ENCODE assay signal across 1 cellular context in the genomic region with DNA sequence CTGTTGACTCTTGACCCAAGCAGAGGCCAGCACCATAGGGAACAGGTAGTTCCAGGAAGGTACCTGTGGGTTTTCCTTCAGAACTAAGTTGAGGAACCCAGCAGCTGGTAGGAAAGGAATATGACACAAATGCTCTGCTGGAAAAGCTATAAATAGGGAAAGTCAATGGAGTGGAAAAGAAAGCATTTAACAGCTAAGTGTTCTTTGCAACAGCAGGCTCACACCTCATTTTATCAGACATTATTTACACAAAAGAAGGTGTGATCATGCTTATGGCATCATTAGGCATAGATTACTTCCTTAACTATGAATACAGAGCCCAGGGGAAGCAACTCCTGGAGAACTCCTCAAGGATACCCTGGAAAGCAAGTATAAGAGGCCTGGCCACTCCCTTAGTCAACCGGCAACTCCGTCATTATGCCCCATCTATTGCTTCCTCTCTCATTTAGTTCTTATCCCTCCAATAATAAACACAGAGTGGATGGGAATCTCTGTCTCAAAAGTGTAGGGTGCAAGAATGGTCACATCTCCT.
A peak's percentile ranks its signal among the peaks of the same experiment; 100 is the strongest.
TF ChIP-seq lines count a peak whose summit lies in the region.

No MANE protein-coding gene starts in this region.

TF ChIP-seq in HEK293, 187 proteins besides CTCF, POLR2A, EP300 and RAD21 (continued from another document):
- TF ChIP-seq, protein P1, sequence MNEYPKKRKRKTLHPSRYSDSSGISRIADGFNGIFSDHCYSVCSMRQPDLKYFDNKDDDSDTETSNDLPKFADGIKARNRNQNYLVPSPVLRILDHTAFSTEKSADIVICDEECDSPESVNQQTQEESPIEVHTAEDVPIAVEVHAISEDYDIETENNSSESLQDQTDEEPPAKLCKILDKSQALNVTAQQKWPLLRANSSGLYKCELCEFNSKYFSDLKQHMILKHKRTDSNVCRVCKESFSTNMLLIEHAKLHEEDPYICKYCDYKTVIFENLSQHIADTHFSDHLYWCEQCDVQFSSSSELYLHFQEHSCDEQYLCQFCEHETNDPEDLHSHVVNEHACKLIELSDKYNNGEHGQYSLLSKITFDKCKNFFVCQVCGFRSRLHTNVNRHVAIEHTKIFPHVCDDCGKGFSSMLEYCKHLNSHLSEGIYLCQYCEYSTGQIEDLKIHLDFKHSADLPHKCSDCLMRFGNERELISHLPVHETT (tag by site-specific recombination; IDR thresholded peaks at IDR 0.05): no peak
- TF ChIP-seq ZNF350 (tag by site-specific recombination; IDR thresholded peaks at IDR 0.05) (no peak), ZNF658 (tag by site-specific recombination; IDR thresholded peaks at IDR 0.05) (no peak), ZBTB20 (tag by site-specific recombination; IDR thresholded peaks at IDR 0.05) (peak; percentile 49), KLF10 (tag by site-specific recombination; IDR thresholded peaks at IDR 0.05) (0 out of 2 replicates have a peak, but pooled peaks have one; percentile 24), ZNF175 (tag by site-specific recombination; IDR thresholded peaks at IDR 0.05) (no peak), ZNF843 (tag by site-specific recombination; IDR thresholded peaks at IDR 0.05) (0 out of 2 replicates have a peak, but pooled peaks have one; percentile 40), ZNF311 (tag by site-specific recombination; IDR thresholded peaks at IDR 0.05; ENCODE audit: borderline replicate concordance) (no peak), BCL11B (tag by site-specific recombination; IDR thresholded peaks at IDR 0.05; ENCODE audit: low read depth) (no peak), ZNF629 (tag by site-specific recombination; IDR thresholded peaks at IDR 0.05) (peak; percentile 52; the same call in 1 of the 2 replicates), ZNF585B (tag by site-specific recombination; IDR thresholded peaks at IDR 0.05) (no peak), ZNF548 (tag by site-specific recombination; IDR thresholded peaks at IDR 0.05) (no peak), ZIC2 (tag by site-specific recombination; IDR thresholded peaks at IDR 0.05) (0 out of 2 replicates have a peak, but pooled peaks have one; percentile 28), ZNF114 (tag by site-specific recombination; IDR thresholded peaks at IDR 0.05) (no peak), ZNF274 (IDR thresholded peaks at IDR 0.05; ENCODE audit: low read length) (no peak), ZNF274 (tag by site-specific recombination; IDR thresholded peaks at IDR 0.05; ENCODE audit: borderline replicate concordance) (no peak), ZNF747 (tag by site-specific recombination; IDR thresholded peaks at IDR 0.05) (no peak), ZNF302 (tag by site-specific recombination; IDR thresholded peaks at IDR 0.05; ENCODE audit: low read depth) (no peak), ZSCAN23 (tag by site-specific recombination; IDR thresholded peaks at IDR 0.05) (no peak), ZNF777 (tag by site-specific recombination; IDR thresholded peaks at IDR 0.05; ENCODE audit: borderline replicate concordance) (no peak), ZNF416 (tag by site-specific recombination; IDR thresholded peaks at IDR 0.05) (no peak), ZNF768 (tag by site-specific recombination; IDR thresholded peaks at IDR 0.05) (no peak), OSR2 (tag by site-specific recombination; IDR thresholded peaks at IDR 0.05) (peak; percentile 77)
- TF ChIP-seq, protein P2, sequence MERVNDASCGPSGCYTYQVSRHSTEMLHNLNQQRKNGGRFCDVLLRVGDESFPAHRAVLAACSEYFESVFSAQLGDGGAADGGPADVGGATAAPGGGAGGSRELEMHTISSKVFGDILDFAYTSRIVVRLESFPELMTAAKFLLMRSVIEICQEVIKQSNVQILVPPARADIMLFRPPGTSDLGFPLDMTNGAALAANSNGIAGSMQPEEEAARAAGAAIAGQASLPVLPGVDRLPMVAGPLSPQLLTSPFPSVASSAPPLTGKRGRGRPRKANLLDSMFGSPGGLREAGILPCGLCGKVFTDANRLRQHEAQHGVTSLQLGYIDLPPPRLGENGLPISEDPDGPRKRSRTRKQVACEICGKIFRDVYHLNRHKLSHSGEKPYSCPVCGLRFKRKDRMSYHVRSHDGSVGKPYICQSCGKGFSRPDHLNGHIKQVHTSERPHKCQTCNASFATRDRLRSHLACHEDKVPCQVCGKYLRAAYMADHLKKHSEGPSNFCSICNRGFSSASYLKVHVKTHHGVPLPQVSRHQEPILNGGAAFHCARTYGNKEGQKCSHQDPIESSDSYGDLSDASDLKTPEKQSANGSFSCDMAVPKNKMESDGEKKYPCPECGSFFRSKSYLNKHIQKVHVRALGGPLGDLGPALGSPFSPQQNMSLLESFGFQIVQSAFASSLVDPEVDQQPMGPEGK (tag by site-specific recombination; IDR thresholded peaks at IDR 0.05): no peak
- TF ChIP-seq, protein P3, sequence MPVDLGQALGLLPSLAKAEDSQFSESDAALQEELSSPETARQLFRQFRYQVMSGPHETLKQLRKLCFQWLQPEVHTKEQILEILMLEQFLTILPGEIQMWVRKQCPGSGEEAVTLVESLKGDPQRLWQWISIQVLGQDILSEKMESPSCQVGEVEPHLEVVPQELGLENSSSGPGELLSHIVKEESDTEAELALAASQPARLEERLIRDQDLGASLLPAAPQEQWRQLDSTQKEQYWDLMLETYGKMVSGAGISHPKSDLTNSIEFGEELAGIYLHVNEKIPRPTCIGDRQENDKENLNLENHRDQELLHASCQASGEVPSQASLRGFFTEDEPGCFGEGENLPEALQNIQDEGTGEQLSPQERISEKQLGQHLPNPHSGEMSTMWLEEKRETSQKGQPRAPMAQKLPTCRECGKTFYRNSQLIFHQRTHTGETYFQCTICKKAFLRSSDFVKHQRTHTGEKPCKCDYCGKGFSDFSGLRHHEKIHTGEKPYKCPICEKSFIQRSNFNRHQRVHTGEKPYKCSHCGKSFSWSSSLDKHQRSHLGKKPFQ (tag by site-specific recombination; IDR thresholded peaks at IDR 0.05): peak; percentile 88
- TF ChIP-seq, protein P4, sequence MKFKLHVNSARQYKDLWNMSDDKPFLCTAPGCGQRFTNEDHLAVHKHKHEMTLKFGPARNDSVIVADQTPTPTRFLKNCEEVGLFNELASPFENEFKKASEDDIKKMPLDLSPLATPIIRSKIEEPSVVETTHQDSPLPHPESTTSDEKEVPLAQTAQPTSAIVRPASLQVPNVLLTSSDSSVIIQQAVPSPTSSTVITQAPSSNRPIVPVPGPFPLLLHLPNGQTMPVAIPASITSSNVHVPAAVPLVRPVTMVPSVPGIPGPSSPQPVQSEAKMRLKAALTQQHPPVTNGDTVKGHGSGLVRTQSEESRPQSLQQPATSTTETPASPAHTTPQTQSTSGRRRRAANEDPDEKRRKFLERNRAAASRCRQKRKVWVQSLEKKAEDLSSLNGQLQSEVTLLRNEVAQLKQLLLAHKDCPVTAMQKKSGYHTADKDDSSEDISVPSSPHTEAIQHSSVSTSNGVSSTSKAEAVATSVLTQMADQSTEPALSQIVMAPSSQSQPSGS (tag by site-specific recombination; IDR thresholded peaks at IDR 0.05; ENCODE audit: low read depth): no peak
- TF ChIP-seq, protein P5, sequence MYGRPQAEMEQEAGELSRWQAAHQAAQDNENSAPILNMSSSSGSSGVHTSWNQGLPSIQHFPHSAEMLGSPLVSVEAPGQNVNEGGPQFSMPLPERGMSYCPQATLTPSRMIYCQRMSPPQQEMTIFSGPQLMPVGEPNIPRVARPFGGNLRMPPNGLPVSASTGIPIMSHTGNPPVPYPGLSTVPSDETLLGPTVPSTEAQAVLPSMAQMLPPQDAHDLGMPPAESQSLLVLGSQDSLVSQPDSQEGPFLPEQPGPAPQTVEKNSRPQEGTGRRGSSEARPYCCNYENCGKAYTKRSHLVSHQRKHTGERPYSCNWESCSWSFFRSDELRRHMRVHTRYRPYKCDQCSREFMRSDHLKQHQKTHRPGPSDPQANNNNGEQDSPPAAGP (tag by site-specific recombination; IDR thresholded peaks at IDR 0.05): peak; percentile 65; the same call in 1 of the 2 replicates
- TF ChIP-seq, protein P6, sequence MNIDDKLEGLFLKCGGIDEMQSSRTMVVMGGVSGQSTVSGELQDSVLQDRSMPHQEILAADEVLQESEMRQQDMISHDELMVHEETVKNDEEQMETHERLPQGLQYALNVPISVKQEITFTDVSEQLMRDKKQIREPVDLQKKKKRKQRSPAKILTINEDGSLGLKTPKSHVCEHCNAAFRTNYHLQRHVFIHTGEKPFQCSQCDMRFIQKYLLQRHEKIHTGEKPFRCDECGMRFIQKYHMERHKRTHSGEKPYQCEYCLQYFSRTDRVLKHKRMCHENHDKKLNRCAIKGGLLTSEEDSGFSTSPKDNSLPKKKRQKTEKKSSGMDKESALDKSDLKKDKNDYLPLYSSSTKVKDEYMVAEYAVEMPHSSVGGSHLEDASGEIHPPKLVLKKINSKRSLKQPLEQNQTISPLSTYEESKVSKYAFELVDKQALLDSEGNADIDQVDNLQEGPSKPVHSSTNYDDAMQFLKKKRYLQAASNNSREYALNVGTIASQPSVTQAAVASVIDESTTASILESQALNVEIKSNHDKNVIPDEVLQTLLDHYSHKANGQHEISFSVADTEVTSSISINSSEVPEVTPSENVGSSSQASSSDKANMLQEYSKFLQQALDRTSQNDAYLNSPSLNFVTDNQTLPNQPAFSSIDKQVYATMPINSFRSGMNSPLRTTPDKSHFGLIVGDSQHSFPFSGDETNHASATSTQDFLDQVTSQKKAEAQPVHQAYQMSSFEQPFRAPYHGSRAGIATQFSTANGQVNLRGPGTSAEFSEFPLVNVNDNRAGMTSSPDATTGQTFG (tag by site-specific recombination; IDR thresholded peaks at IDR 0.05; ENCODE audit: borderline replicate concordance): no peak
